Comparison of ENCODE assay signal across 22 cellular contexts in the genomic region with DNA sequence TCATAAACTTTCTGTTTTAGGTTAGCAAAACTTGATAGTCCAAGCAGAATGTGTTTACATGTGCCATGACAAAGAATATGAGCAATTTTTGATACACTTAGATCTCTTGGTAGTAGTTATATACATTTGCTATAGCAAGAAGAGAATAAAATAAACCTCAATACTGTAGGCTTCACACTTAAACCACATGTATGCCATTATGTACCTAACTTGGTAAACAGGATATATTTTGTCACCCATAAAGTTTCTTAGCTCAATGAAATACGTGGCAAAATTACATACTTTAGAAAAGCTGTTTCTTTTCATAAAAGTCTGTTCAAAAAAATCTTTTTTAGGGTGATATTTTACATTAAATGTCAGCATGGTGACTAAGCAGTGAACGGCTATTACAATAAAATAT.
DNase-seq lines count a peak whose midpoint lies in the region; ATAC-seq, FAIRE-seq and TF ChIP-seq lines count a peak whose summit lies in the region.
"Had no signal": no experiment of that assay in that cellular context is flagged by ENCODE, and none has a peak within 500 bp of the region (broad histone marks: within the 10 kb centered on the region; RNA-seq: fewer than 3 reads in every experiment).

No MANE protein-coding gene starts in this region.

- H3K4me1 Mint-ChIP-seq in CD8-positive, alpha-beta memory T cell, result peaks cover 16 to 25% (median 23%) of the 10 kb centered on the region in 3 donors
- peaks cover 24% of the 10 kb centered on the region for H3K4me1 Mint-ChIP-seq in central memory CD8-positive, alpha-beta T cell
- peaks cover 20 to 33% of the 10 kb centered on the region in 2 donors for H3K4me1 Mint-ChIP-seq in immature natural killer cell
- H3K4me1 Mint-ChIP-seq: CD14-positive monocyte had no signal

- H3K9me3 ChIP-seq in CD8-positive, alpha-beta memory T cell (ENCODE audit: low read length), result no peaks in the 10 kb centered on the region
- no peaks in the 10 kb centered on the region for H3K9me3 ChIP-seq in GM12878 (replicated peaks; ENCODE audit: control insufficient read depth, insufficient read depth, low read length)
- H3K9me3 ChIP-seq: BE2C had no signal

- no peaks in the 10 kb centered on the region for H3K9me3 Mint-ChIP-seq in CD8-positive, alpha-beta memory T cell
- H3K9me3 Mint-ChIP-seq in central memory CD8-positive, alpha-beta T cell, result no peaks in the 10 kb centered on the region
- no peaks in the 10 kb centered on the region for H3K9me3 Mint-ChIP-seq in immature natural killer cell
- H3K9me3 Mint-ChIP-seq: CD4-positive, alpha-beta T cell had no signal

- H3K4me1 ChIP-seq in CD8-positive, alpha-beta memory T cell (ENCODE audit: insufficient read depth, low read length), result no peaks in the 10 kb centered on the region
- no peaks in the 10 kb centered on the region for H3K4me1 ChIP-seq in GM12878 (ENCODE audit: control insufficient read depth, insufficient read depth, low read length)
- H3K4me1 ChIP-seq: BE2C had no signal

- H3K4me3 Mint-ChIP-seq in CD8-positive, alpha-beta memory T cell, result peak overlapping the region in 5 of 7 donors; percentile 13 to 49 (median 36)
- H3K4me3 Mint-ChIP-seq in central memory CD8-positive, alpha-beta T cell, result no peak overlapping the region
- H3K4me3 Mint-ChIP-seq in immature natural killer cell, result peak overlapping the region; percentile 18 to 66 (median 56)
- H3K4me3 Mint-ChIP-seq: CD14-positive monocyte; CD4-positive, alpha-beta T cell had no signal

- no peak for TF ChIP-seq RAD21 in GM12878 (IDR thresholded peaks at IDR 0.05; ENCODE audit: insufficient read depth, low read depth, low read length)

- H3K79me2 ChIP-seq in GM12878 (ENCODE audit: control insufficient read depth, insufficient read depth, low read length), result no peaks in the 10 kb centered on the region

- TSS peak; percentile 19 for BruUV-seq in GM12878 (replicated peaks; lab: Mats Ljungman, UMichigan)

- intact Hi-C loops in GM12878 (cut with micrococcal nuclease; ENCODE audit: unreplicated experiment), result no loop called here
- intact Hi-C loops in posterior cingulate gyrus (cut with DNase I), result no loop called here

- peak in 1 of 5 donors; percentile 6 for DNase-seq in CD8-positive, alpha-beta memory T cell
- no peak for DNase-seq in GM12878 (ENCODE audit: low read depth, low spot score)
- DNase-seq in central memory CD8-positive, alpha-beta T cell (ENCODE audit: low spot score in 2 of 2), result no peak
- peak in 2 of 3 donors; percentile 22 to 33 for DNase-seq in immature natural killer cell
- DNase-seq in NCI-H526 treated with DMSO at 0.1 percent for 48 hours (lab: John Stamatoyannopoulos, UW), result no peak
- no peak for DNase-seq in posterior cingulate gyrus
- DNase-seq: BE2C; Calu3; CD4-positive, alpha-beta T cell; COR-L47; DMS53; DMS79 treated with DMSO at 0.1 percent for 48 hours; GF-D8; GM23248; H7; HCEC 1CT had no signal

- no peaks in the 10 kb centered on the region for H3K27me3 ChIP-seq in CD8-positive, alpha-beta memory T cell (ENCODE audit: insufficient read depth, low read length, poor library complexity, severe bottlenecking)
- no peaks in the 10 kb centered on the region for H3K27me3 ChIP-seq in GM12878 (replicated peaks in 1 of 2; ENCODE audit: control insufficient read depth in 2 of 2, insufficient read depth in 2 of 2, low read length in 1 of 2)
- H3K27me3 ChIP-seq: BE2C; BLaER1 treated with 17β-estradiol and CSF1 and Interleukin-3, amounts not matched to agents 10 nM and 100 nM had no signal

- peak overlapping the region in 7 of 8 donors; percentile 35 to 87 (median 77) for H3K27ac Mint-ChIP-seq in CD8-positive, alpha-beta memory T cell
- peak overlapping the region; percentile 85 for H3K27ac Mint-ChIP-seq in central memory CD8-positive, alpha-beta T cell (ENCODE audit: low read depth)
- H3K27ac Mint-ChIP-seq in immature natural killer cell, result peak overlapping the region in 4 of 6 donors; percentile 29 to 90 (median 58)
- H3K27ac Mint-ChIP-seq: CD14-positive monocyte; CD4-positive, alpha-beta T cell had no signal

- in situ Hi-C loops in GM12878 (cut with MboI), result no loop called here

- H3K4me2 ChIP-seq in GM12878 (ENCODE audit: control insufficient read depth, insufficient read depth), result no peak overlapping the region
- H3K4me2 ChIP-seq: BLaER1 treated with 17β-estradiol and CSF1 and Interleukin-3, amounts not matched to agents 10 nM and 100 nM had no signal

- H3K36me3 Mint-ChIP-seq in CD8-positive, alpha-beta memory T cell, result peaks cover 1 to 9% (median 4%) of the 10 kb centered on the region in 3 donors
- no peaks in the 10 kb centered on the region for H3K36me3 Mint-ChIP-seq in central memory CD8-positive, alpha-beta T cell (ENCODE audit: insufficient read depth)
- peaks cover 4 to 7% (median 4%) of the 10 kb centered on the region in 3 donors for H3K36me3 Mint-ChIP-seq in immature natural killer cell
- H3K36me3 Mint-ChIP-seq: CD14-positive monocyte had no signal

- no peak for TF ChIP-seq EP300 in GM12878 (IDR thresholded peaks at IDR 0.05; ENCODE audit: borderline replicate concordance in 1 of 2, control insufficient read depth in 1 of 2, low read depth in 2 of 2, low read length in 2 of 2)

- no peaks in the 10 kb centered on the region for H3K27me3 Mint-ChIP-seq in CD8-positive, alpha-beta memory T cell
- H3K27me3 Mint-ChIP-seq in central memory CD8-positive, alpha-beta T cell, result no peaks in the 10 kb centered on the region
- H3K27me3 Mint-ChIP-seq in immature natural killer cell (ENCODE audit: low read depth in 3 of 3), result peaks cover 0 to 2% (median 0%) of the 10 kb centered on the region in 3 donors
- H3K27me3 Mint-ChIP-seq: CD4-positive, alpha-beta T cell had no signal

- H3K36me3 ChIP-seq in CD8-positive, alpha-beta memory T cell (ENCODE audit: insufficient read depth, low read length), result no peaks in the 10 kb centered on the region
- no peaks in the 10 kb centered on the region for H3K36me3 ChIP-seq in GM12878 (ENCODE audit: control insufficient read depth in 2 of 2, insufficient read depth in 2 of 2, low read length in 1 of 2)
- H3K36me3 ChIP-seq: BE2C; BLaER1 treated with 17β-estradiol and CSF1 and Interleukin-3, amounts not matched to agents 10 nM and 100 nM had no signal

- CTCF ChIA-PET in CD8-positive, alpha-beta memory T cell (lab: Charles Lee), result no interaction called here
- CTCF ChIA-PET in GM12878 (lab: Yijun Ruan, JAX), result interaction anchor here (1.1 to 2.0 kb wide), 3 partner anchors 16 to 230 kb away, joined by 3 to 6 read pairs (median 3); no protein-coding TSS in a partner anchor

- H2AFZ ChIP-seq in GM12878 (ENCODE audit: control insufficient read depth, low read depth, low read length), result no peak overlapping the region
- H2AFZ ChIP-seq: GM23248 had no signal

- SMC1A ChIA-PET in GM12878 (lab: Charles Lee; ENCODE audit: uncharacterized antibody, unreplicated experiment), result interaction anchor here (1.0 kb wide), 1 partner anchor 19 kb away, joined by 3 read pairs; no protein-coding TSS in a partner anchor

- H3K27ac ChIP-seq in CD8-positive, alpha-beta memory T cell (ENCODE audit: low read depth, low read length), result no peak overlapping the region
- H3K27ac ChIP-seq in GM12878 (ENCODE audit: control insufficient read depth, insufficient read depth), result no peak overlapping the region
- H3K27ac ChIP-seq: BLaER1 treated with 17β-estradiol and CSF1 and Interleukin-3, amounts not matched to agents 10 nM and 100 nM; GM23248 had no signal

- no peaks in the 10 kb centered on the region for H4K20me1 ChIP-seq in GM12878 (ENCODE audit: control insufficient read depth, insufficient read depth)
- H4K20me1 ChIP-seq: BLaER1 treated with 17β-estradiol and CSF1 and Interleukin-3, amounts not matched to agents 10 nM and 100 nM had no signal

- TF ChIP-seq POLR2A in GM12878 (IDR thresholded peaks at IDR 0.05; ENCODE audit: low read depth, low read length), result no peak

- RAD21 ChIA-PET in GM12878 (lab: Charles Lee; ENCODE audit: unreplicated experiment), result no interaction called here

- TF ChIP-seq CTCF in GM12878 (IDR thresholded peaks at IDR 0.05 in 2 of 3, conservative IDR thresholded peaks at IDR 0.05 in 1 of 3; ENCODE audit: control insufficient read depth in 2 of 3, extremely low read depth in 1 of 3, insufficient read depth in 1 of 3, low read depth in 3 of 3, low read length in 3 of 3), result no peak

- no peak overlapping the region for H3K9ac ChIP-seq in GM12878 (ENCODE audit: control insufficient read depth, insufficient read depth, low read length)
- H3K9ac ChIP-seq: BLaER1 treated with 17β-estradiol and CSF1 and Interleukin-3, amounts not matched to agents 10 nM and 100 nM; GM23248 had no signal

- WGBS in GM12878 (ENCODE audit: insufficient coverage, insufficient replicate concordance, low lambda C conversion rate, missing lambda C conversion rate), result 60% methylated on average over 2 of the region's 2 CpGs

- H3K4me3 ChIP-seq in CD8-positive, alpha-beta memory T cell (ENCODE audit: low read length), result no peak overlapping the region
- H3K4me3 ChIP-seq in GM12878, result no peak overlapping the region
- H3K4me3 ChIP-seq: BLaER1 treated with 17β-estradiol and CSF1 and Interleukin-3, amounts not matched to agents 10 nM and 100 nM; GM23248 had no signal

- ATAC-seq in GM12878, result no peak
- peak; percentile 68 for ATAC-seq in central memory CD8-positive, alpha-beta T cell (replicated peaks; ENCODE audit: extremely low read depth, poor library complexity, severe bottlenecking)
- no peak for ATAC-seq in HG02642 (IDR thresholded peaks at IDR 0.05; ENCODE audit: poor library complexity, unreplicated experiment)
- ATAC-seq in GM21576 (IDR thresholded peaks at IDR 0.05; ENCODE audit: unreplicated experiment), result no peak

- no peak for FAIRE-seq in GM12878 (lab: Jason Lieb, UNC)
- FAIRE-seq: GM12892, H1 had no signal

- POLR2A ChIA-PET in CD8-positive, alpha-beta memory T cell (lab: Charles Lee), result no interaction called here
- POLR2A ChIA-PET in GM12878 (lab: Charles Lee), result no interaction called here

Comparison
In these comparisons a context has a peak if more than half of its experiments do, and no peak if none do; other contexts are left out.
1. DNase-seq: peak in immature natural killer cell (2 of 3); none in GM12878 (single experiment), central memory CD8-positive, alpha-beta T cell (0 of 2), NCI-H526 treated with DMSO at 0.1 percent for 48 hours (single experiment) and posterior cingulate gyrus (0 of 10).
2. Peak in every context shown above with its lines, with median percentiles within 50 percentile points of each other: H3K27ac Mint-ChIP-seq.